ENCODE assay signal across 14 cellular contexts in the genomic region with DNA sequence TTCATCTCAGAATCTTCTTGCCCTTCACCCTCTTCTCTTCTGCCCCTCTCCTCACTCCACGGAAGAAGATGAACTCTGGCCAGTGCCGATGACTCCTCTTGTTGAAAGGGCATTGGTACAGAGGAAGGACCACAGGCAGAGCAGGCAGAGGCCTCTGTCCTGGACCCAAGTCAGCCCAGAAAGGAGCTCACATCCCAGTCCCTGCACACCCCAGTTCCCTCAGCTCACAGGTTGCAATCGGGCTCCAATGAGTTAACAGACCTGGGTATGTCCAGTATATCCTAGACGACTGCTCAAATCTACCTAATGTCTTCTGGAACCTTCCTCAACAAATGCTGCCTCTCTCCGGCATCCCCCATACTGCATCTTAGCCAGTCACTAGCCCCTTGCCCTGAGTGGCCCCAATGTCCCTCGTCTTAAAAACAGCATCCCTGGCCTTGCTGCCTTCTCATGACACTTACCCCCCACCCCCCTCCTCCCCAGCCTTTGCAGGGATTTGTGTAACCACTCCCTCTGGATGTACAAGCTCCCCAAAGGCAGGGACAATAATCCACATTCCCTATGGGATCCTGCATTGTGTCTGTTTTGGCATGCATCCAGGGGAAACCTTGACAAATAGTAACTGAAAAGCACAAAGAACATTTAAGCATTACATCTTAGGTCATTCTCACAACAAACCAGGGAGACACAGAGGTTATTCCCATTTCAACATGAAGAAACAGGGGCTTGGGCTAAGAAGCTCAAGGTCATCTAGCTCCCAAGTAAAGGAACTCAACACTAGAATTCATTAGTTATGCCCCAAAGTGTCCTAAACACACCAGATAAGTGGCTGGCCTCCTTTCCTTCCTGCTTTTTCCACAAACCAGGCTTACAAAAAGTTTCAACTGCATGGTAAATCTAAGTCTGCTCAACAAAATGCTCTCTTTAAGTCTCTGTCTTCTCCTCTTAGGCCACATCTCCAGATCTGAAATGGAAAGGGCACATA. TPM values are rescaled to one million over a fixed set of nuclear protein-coding genes. Genes with fewer than 3 reads are reported as not detected.
DNase-seq lines count a peak whose midpoint lies in the region; ATAC-seq and TF ChIP-seq lines count a peak whose summit lies in the region.
"Had no signal": no experiment of that assay in that cellular context is flagged by ENCODE, and none has a peak within 500 bp of the region (broad histone marks: within the 10 kb centered on the region; RNA-seq: fewer than 3 reads in every experiment).

No MANE protein-coding gene starts in this region.

- H3K36me3 ChIP-seq in gastrocnemius medialis = no peaks in the 10 kb centered on the region
- H3K36me3 ChIP-seq: tibial nerve had no signal

- ATAC-seq in natural killer cell (no peak), gastrocnemius medialis (no peak)
- ATAC-seq: A549 had no signal

- H3K36me3 Mint-ChIP-seq in natural killer cell = no peaks in the 10 kb centered on the region

- peak overlapping the region; percentile 50 to 65 for H3K27ac Mint-ChIP-seq in natural killer cell

- H3K4me3 ChIP-seq in cardiac fibroblast (replicated peaks in 1 of 2; ENCODE audit: low read depth in 2 of 2, low read length in 2 of 2) = no peak overlapping the region
- no peak overlapping the region for H3K4me3 ChIP-seq in gastrocnemius medialis
- H3K4me3 ChIP-seq: A549, tibial nerve had no signal

- H3K9me3 ChIP-seq in gastrocnemius medialis = no peaks in the 10 kb centered on the region
- H3K9me3 ChIP-seq: A549, tibial nerve had no signal

- DNase-seq in NCI-H82 (lab: John Stamatoyannopoulos, UW) (peak; percentile 80), NCI-H82 treated with DMSO at 0.1 percent for 48 hours (lab: John Stamatoyannopoulos, UW; ENCODE audit: unreplicated experiment) (no peak), M059J (ENCODE audit: low read depth) (peak; percentile 54), cardiac fibroblast (ENCODE audit: low read depth in 2 of 2) (peak; percentile 39 to 70), natural killer cell (no peak), gastrocnemius medialis (no peak), NCI-H1930 (lab: John Stamatoyannopoulos, UW) (no peak), NCI-H446 (lab: John Stamatoyannopoulos, UW) (no peak)
- DNase-seq: central memory CD4-positive, alpha-beta T cell; Karpas-422; stimulated activated CD4-positive, alpha-beta T cell treated with anti-CD3 and anti-CD28 coated beads, Interleukin-4, amount 100 ng/mL, for 4 hours had no signal

- H3K9me3 Mint-ChIP-seq in natural killer cell = no peaks in the 10 kb centered on the region
- H3K9me3 Mint-ChIP-seq: nephron had no signal

- H3K27me3 ChIP-seq in gastrocnemius medialis = no peaks in the 10 kb centered on the region
- H3K27me3 ChIP-seq: tibial nerve had no signal

- peaks cover 71 to 76% of the 10 kb centered on the region in 2 donors for H3K4me1 Mint-ChIP-seq in natural killer cell

- H3K4me1 ChIP-seq in gastrocnemius medialis = peaks cover 0 to 10% of the 10 kb centered on the region in 2 donors

- H3K4me3 Mint-ChIP-seq in natural killer cell = no peak overlapping the region
- H3K4me3 Mint-ChIP-seq: nephron had no signal

- TF ChIP-seq POLR2A in gastrocnemius medialis (IDR thresholded peaks at IDR 0.05) = no peak

- no peaks in the 10 kb centered on the region for H3K27me3 Mint-ChIP-seq in natural killer cell (ENCODE audit: low read depth in 2 of 2)

- H3K27ac ChIP-seq in gastrocnemius medialis = peak overlapping the region in 2 of 4 donors; percentile 5 to 12

- intact Hi-C loops in natural killer cell (cut with micrococcal nuclease) (no loop called here), gastrocnemius medialis (cut with DNase I; ENCODE audit: low total_unique reads) (no loop called here)

- TF ChIP-seq CTCF in cardiac fibroblast (IDR thresholded peaks at IDR 0.05; ENCODE audit: low read depth, low read length) = no peak
- no peak for TF ChIP-seq CTCF in natural killer cell (IDR thresholded peaks at IDR 0.05)
- no peak for TF ChIP-seq CTCF in gastrocnemius medialis (IDR thresholded peaks at IDR 0.05 in 4 of 5, conservative IDR thresholded peaks at IDR 0.05 in 1 of 5)

- in situ Hi-C loops in gastrocnemius medialis (cut with MboI; ENCODE audit: low sequenced_read_pairs in 4 of 4) = no loop called here

RNA-seq across cellular contexts. Expression of a gene that starts 45.1 kb away (rescaled TPM):
- 6.2 and 8.5 TPM in 2 replicates for total RNA-seq in M059J (2014; rRNA removed; shearing (Covaris generic))
- total RNA-seq in natural killer cell = 10 to 100 TPM; 34.6 to 42.3 (median 38.6) TPM
- total RNA-seq in gastrocnemius medialis = under 1 TPM; 0.47 to 0.87 (median 0.50) TPM

Comparison
In these comparisons a context has a peak if more than half of its experiments do, and no peak if none do; other contexts are left out.
1. DNase-seq: peak in NCI-H82 (single experiment), M059J (single experiment) and cardiac fibroblast (2 of 2); none in NCI-H82 treated with DMSO at 0.1 percent for 48 hours (single experiment), natural killer cell (single experiment), gastrocnemius medialis (0 of 2), NCI-H1930 (0 of 2) and NCI-H446 (0 of 2).